ENCODE assay signal across 8 cellular contexts in genomic region chr11:65551572-65552398, GRCh38. TPM values are rescaled to one million over a fixed set of nuclear protein-coding genes. Genes with fewer than 3 reads are reported as not detected.
DNase-seq lines count a peak whose midpoint lies in the region; ATAC-seq, FAIRE-seq and TF ChIP-seq lines count a peak whose summit lies in the region.

No MANE protein-coding gene starts in this region.

- DNase-seq in BJ (ENCODE audit: low read depth) (no peak), NCI-H1436 (lab: John Stamatoyannopoulos, UW) (peak; percentile 82), H1 (ENCODE audit: low read depth in 1 of 2, low spot score in 2 of 2) (peak in 1 of 2 experiments; percentile 92), HPDE6-E6E7 (ENCODE audit: extremely low spot score) (no peak)

- H3K18ac ChIP-seq in H1 (ENCODE audit: extremely low read depth, low read length) = no peak overlapping the region

- no peaks in the 10 kb centered on the region for H3K79me1 ChIP-seq in H1 (ENCODE audit: low read depth, low read length)

- CTCF ChIA-PET in BJ (lab: Yijun Ruan, JAX) = interaction anchor here (0.7 to 3.4 kb wide), 7 partner anchors 10 to 34 kb away, joined by 3 to 25 read pairs (median 3); partner anchors contain the start of genes FAM89B, SCYL1 and ZNRD2
- CTCF ChIA-PET in H1 (lab: Charles Lee; ENCODE audit: partially characterized antibody) = interaction anchor here (0.6 to 6.9 kb wide), 22 partner anchors 10 to 727 kb away, joined by 3 to 78 read pairs (median 4); partner anchors contain the start of genes CCDC85B, EHBP1L1, FAM89B and KCNK7

- TF ChIP-seq RAD21 in H1 (IDR thresholded peaks at IDR 0.05 in 1 of 2, conservative IDR thresholded peaks at IDR 0.05 in 1 of 2; ENCODE audit: low read depth in 2 of 2, low read length in 2 of 2) = peak; percentile 36 to 58

- WGBS in H1 (ENCODE audit: extremely low coverage in 1 of 2, insufficient coverage in 1 of 2, insufficient read length in 1 of 2, insufficient replicate concordance in 2 of 2, low coverage in 1 of 2, low lambda C conversion rate in 2 of 2, missing lambda C conversion rate in 1 of 2), 2 experiments = 48% methylated on average over 18 of the region's 18 CpGs; no CpG with 5 or more reads in 1 of the 2 experiments

- POLR2A ChIA-PET in BJ (lab: Charles Lee) (no interaction called here), H1 (lab: Charles Lee; ENCODE audit: partially characterized antibody) (interaction anchor here (1.3 to 3.0 kb wide), 6 partner anchors 12 to 55 kb away, joined by 3 to 22 read pairs (median 6); partner anchors contain the start of genes MALAT1 and SCYL1)

- H3K27ac ChIP-seq in H1 (ENCODE audit: low read depth, low read length) (no peak overlapping the region), neutrophil (no peak overlapping the region)

- H3K36me3 ChIP-seq in BJ (ENCODE audit: control insufficient read depth, insufficient read depth, low read length) (peaks cover 46% of the 10 kb centered on the region), H1 (ENCODE audit: control insufficient read depth in 2 of 4, insufficient read depth in 4 of 4, low read length in 3 of 4) (no peaks in the 10 kb centered on the region), neutrophil (no peaks in the 10 kb centered on the region)

- no peak overlapping the region for H4K8ac ChIP-seq in H1 (ENCODE audit: extremely low read depth, insufficient read depth, low read length)

- H3K4me1 ChIP-seq in H1 (replicated peaks in 1 of 4; ENCODE audit: control insufficient read depth in 3 of 4, insufficient read depth in 4 of 4, low read length in 3 of 4) (peaks cover 0 to 36% (median 27%) of the 10 kb centered on the region in 4 experiments; a peak in 6 of 7 replicates), neutrophil (ENCODE audit: control insufficient read depth in 1 of 2, insufficient read depth in 1 of 2, low read depth in 1 of 2, low read length in 1 of 2) (peaks cover 10 to 12% of the 10 kb centered on the region in 2 experiments)

- no peak overlapping the region for H2BK120ac ChIP-seq in H1 (replicated peaks; ENCODE audit: low read depth, low read length)

- no peak overlapping the region for H2BK12ac ChIP-seq in H1 (ENCODE audit: low read depth, low read length)

- H2BK20ac ChIP-seq in H1 (ENCODE audit: low read length) = no peak overlapping the region

- H3K23me2 ChIP-seq in H1 (ENCODE audit: low read depth, low read length) = peaks cover 7% of the 10 kb centered on the region; the same call in 1 of the 2 replicates

- H4K20me1 ChIP-seq in H1 (replicated peaks in 1 of 2; ENCODE audit: control insufficient read depth in 1 of 2, insufficient read depth in 2 of 2, low read length in 2 of 2) = peaks cover 0 to 2% of the 10 kb centered on the region in 2 experiments

- no peak overlapping the region for H2BK15ac ChIP-seq in H1 (ENCODE audit: low read length)

- H3K4me2 ChIP-seq in H1 (ENCODE audit: insufficient read depth in 1 of 2, low read depth in 2 of 2, low read length in 2 of 2) = peak overlapping the region in 1 of 2 experiments; percentile 10; a peak in 1 of 4 replicates

- no peaks in the 10 kb centered on the region for H3K9me3 ChIP-seq in H1 (ENCODE audit: insufficient read depth in 2 of 2, low read depth in 1 of 2, low read length in 1 of 2)
- H3K9me3 ChIP-seq in neutrophil = no peaks in the 10 kb centered on the region

- no peak for TF ChIP-seq POLR2A in H1 (IDR thresholded peaks at IDR 0.05; ENCODE audit: control extremely low read depth in 1 of 2, low read depth in 2 of 2, low read length in 2 of 2)

- peak overlapping the region; percentile 31; the same call in 1 of the 2 replicates for H2BK5ac ChIP-seq in H1 (ENCODE audit: low read depth, low read length)

- H2AK5ac ChIP-seq in H1 (ENCODE audit: low read depth, low read length) = no peak overlapping the region

- no peaks in the 10 kb centered on the region for H3K27me3 ChIP-seq in BJ (ENCODE audit: control insufficient read depth, insufficient read depth, low read length)
- H3K27me3 ChIP-seq in H1 (replicated peaks in 1 of 4; ENCODE audit: control insufficient read depth in 3 of 4, extremely low read depth in 1 of 4, insufficient read depth in 3 of 4, low read length in 3 of 4) = peaks cover 2 to 39% (median 26%) of the 10 kb centered on the region in 4 experiments; a peak in 6 of 7 replicates
- peaks cover 61% of the 10 kb centered on the region for H3K27me3 ChIP-seq in neutrophil

- no peak overlapping the region for H3K14ac ChIP-seq in H1 (ENCODE audit: insufficient read length)

- H3K56ac ChIP-seq in H1 (replicated peaks; ENCODE audit: insufficient read length, low read depth, low read length) = no peak overlapping the region

- FAIRE-seq in H1 (lab: Jason Lieb, UNC) = no peak

- H3K79me2 ChIP-seq in H1 (ENCODE audit: control insufficient read depth in 1 of 2, insufficient read depth in 2 of 2, low read length in 2 of 2) = no peaks in the 10 kb centered on the region

- H3K4ac ChIP-seq in H1 (replicated peaks; ENCODE audit: insufficient read length, low read depth, low read length) = no peak overlapping the region

- peak; percentile 53 for TF ChIP-seq CTCF in BJ (IDR thresholded peaks at IDR 0.05; ENCODE audit: insufficient read depth, low read depth, low read length)
- TF ChIP-seq CTCF in H1 (IDR thresholded peaks at IDR 0.05; ENCODE audit: control extremely low read depth in 1 of 3, insufficient read depth in 1 of 3, low read depth in 1 of 3, low read length in 3 of 3) = peak in 2 of 3 experiments; percentile 74 to 84; a peak in 3 of 4 replicates
- peak; percentile 79 for TF ChIP-seq CTCF in neutrophil (IDR thresholded peaks at IDR 0.05)

- H3K23ac ChIP-seq in H1 (ENCODE audit: insufficient read length) = no peak overlapping the region

- no peak overlapping the region for H2AFZ ChIP-seq in H1 (ENCODE audit: low read length)

- TF ChIP-seq EP300 in H1 (IDR thresholded peaks at IDR 0.05; ENCODE audit: borderline replicate concordance in 1 of 2, low read depth in 2 of 2, low read length in 2 of 2) = no peak

- H4K91ac ChIP-seq in H1 (replicated peaks; ENCODE audit: insufficient read length, low read length) = no peak overlapping the region

- peak; percentile 58 for ATAC-seq in GM19023 (IDR thresholded peaks at IDR 0.05; ENCODE audit: unreplicated experiment)
- ATAC-seq in activated CD4-positive, CD25-positive, alpha-beta regulatory T cell treated with anti-CD3 and anti-CD28 coated beads, Interleukin-2, amount 50 U/mL, for 24 hours = peak; percentile 53 to 57
- no peak for ATAC-seq in GM19395 (IDR thresholded peaks at IDR 0.05; ENCODE audit: unreplicated experiment)

- H3K4me3 ChIP-seq in BJ (ENCODE audit: low read depth, low read length) (no peak overlapping the region), H1 (ENCODE audit: extremely low read depth in 1 of 4, insufficient read depth in 2 of 4, low read depth in 3 of 4, low read length in 4 of 4) (no peak overlapping the region), neutrophil (ENCODE audit: low read depth in 1 of 2, low read length in 1 of 2) (no peak overlapping the region)

- H4K5ac ChIP-seq in H1 (ENCODE audit: insufficient read length, low read depth, low read length) = no peak overlapping the region

- no peak overlapping the region for H3K9ac ChIP-seq in H1 (replicated peaks in 1 of 4; ENCODE audit: extremely low read depth in 1 of 4, low read depth in 3 of 4, low read length in 3 of 4)

RNA-seq across cellular contexts. Expression of gene LTBP3, which starts 6.4 kb away (rescaled TPM):
- polyA plus RNA-seq in BJ (2011; rRNA removed) (37.9 and 77.7 TPM in 2 replicates), H1 (2011; rRNA removed) (17.8 and 25.2 TPM in 2 replicates)
- 33.3 and 56.6 TPM in 2 replicates for polyA minus RNA-seq in BJ (2011; rRNA and poly(A)+ RNA removed)
- total RNA-seq in H1 (2021; fragmentation: NEBNext Ultra II Directional; extraction: Animal tissue kit (Norgen Biotek cat#: 25700)) = 12.8 and 15.3 TPM in 2 replicates
- polyA plus RNA-seq in H1 (2011; cell fraction: cytosol; rRNA removed) = 16.0 TPM
- polyA plus RNA-seq in H1 (2011; cell fraction: nucleus; rRNA removed) = 71.4 TPM
- polyA plus RNA-seq in H1 (2012, experiment 1 of 2) = 7.7 to 16.8 TPM (median 14.8 TPM) in 4 replicates
- polyA plus RNA-seq in H1 (2012, experiment 2 of 2) = 7.9 TPM
- 19.0 TPM for polyA plus RNA-seq in H1 (2013, experiment 1 of 2)
- polyA plus RNA-seq in H1 (2013, experiment 2 of 2) = 16.9 TPM
- polyA minus RNA-seq in H1 (2011; rRNA and poly(A)+ RNA removed) = 2.7 and 4.8 TPM in 2 replicates
- 10.1 TPM for polyA minus RNA-seq in H1 (2011; cell fraction: cytosol; rRNA and poly(A)+ RNA removed)
- polyA minus RNA-seq in H1 (2011; cell fraction: nucleus; rRNA and poly(A)+ RNA removed) = 15.4 TPM

RNA-seq across cellular contexts. Expression of gene ZNRD2, which starts 18.5 kb away (rescaled TPM):
- polyA plus RNA-seq in BJ (2011; rRNA removed) = 48.7 and 73.3 TPM in 2 replicates
- 7.9 and 13.5 TPM in 2 replicates for polyA minus RNA-seq in BJ (2011; rRNA and poly(A)+ RNA removed)
- total RNA-seq in H1 (2021; fragmentation: NEBNext Ultra II Directional; extraction: Animal tissue kit (Norgen Biotek cat#: 25700)) = 53.4 and 56.1 TPM in 2 replicates
- polyA plus RNA-seq in H1 (2011; rRNA removed) = 125 and 148 TPM in 2 replicates
- 91.1 TPM for polyA plus RNA-seq in H1 (2011; cell fraction: cytosol; rRNA removed)
- 91.2 TPM for polyA plus RNA-seq in H1 (2011; cell fraction: nucleus; rRNA removed)
- polyA plus RNA-seq in H1 (2012, experiment 1 of 2) = 84.9 to 91.1 TPM (median 88.1 TPM) in 4 replicates
- polyA plus RNA-seq in H1 (2012, experiment 2 of 2) = 128 TPM
- polyA plus RNA-seq in H1 (2013, experiment 1 of 2) = 85.3 TPM
- polyA plus RNA-seq in H1 (2013, experiment 2 of 2) = 89.8 TPM
- polyA minus RNA-seq in H1 (2011; rRNA and poly(A)+ RNA removed) = 11.7 and 17.5 TPM in 2 replicates
- polyA minus RNA-seq in H1 (2011; cell fraction: cytosol; rRNA and poly(A)+ RNA removed) = 25.8 TPM
- polyA minus RNA-seq in H1 (2011; cell fraction: nucleus; rRNA and poly(A)+ RNA removed) = 52.9 TPM

RNA-seq across cellular contexts. Expression of gene FAM89B, which starts 20.6 kb away (rescaled TPM):
- polyA plus RNA-seq in BJ (2011; rRNA removed) (38.2 and 56.9 TPM in 2 replicates), H1 (2011; rRNA removed) (32.4 and 39.2 TPM in 2 replicates)
- 23.4 and 32.3 TPM in 2 replicates for polyA minus RNA-seq in BJ (2011; rRNA and poly(A)+ RNA removed)
- 15.8 and 17.6 TPM in 2 replicates for total RNA-seq in H1 (2021; fragmentation: NEBNext Ultra II Directional; extraction: Animal tissue kit (Norgen Biotek cat#: 25700))
- polyA plus RNA-seq in H1 (2011; cell fraction: cytosol; rRNA removed) = 21.2 TPM
- polyA plus RNA-seq in H1 (2011; cell fraction: nucleus; rRNA removed) = 30.1 TPM
- 11.0 to 14.3 TPM (median 11.7 TPM) in 4 replicates for polyA plus RNA-seq in H1 (2012, experiment 1 of 2)
- polyA plus RNA-seq in H1 (2012, experiment 2 of 2) = 14.5 TPM
- 16.9 TPM for polyA plus RNA-seq in H1 (2013, experiment 1 of 2)
- polyA plus RNA-seq in H1 (2013, experiment 2 of 2) = 17.1 TPM
- polyA minus RNA-seq in H1 (2011; rRNA and poly(A)+ RNA removed) = 5.8 and 6.0 TPM in 2 replicates
- polyA minus RNA-seq in H1 (2011; cell fraction: cytosol; rRNA and poly(A)+ RNA removed) = 6.2 TPM
- polyA minus RNA-seq in H1 (2011; cell fraction: nucleus; rRNA and poly(A)+ RNA removed) = 17.7 TPM

RNA-seq across cellular contexts. Expression of gene EHBP1L1, which starts 24.1 kb away (rescaled TPM):
- polyA plus RNA-seq in BJ (2011; rRNA removed) = 17.9 and 30.9 TPM in 2 replicates
- polyA minus RNA-seq in BJ (2011; rRNA and poly(A)+ RNA removed) = 28.1 and 30.8 TPM in 2 replicates
- 6.6 and 7.9 TPM in 2 replicates for total RNA-seq in H1 (2021; fragmentation: NEBNext Ultra II Directional; extraction: Animal tissue kit (Norgen Biotek cat#: 25700))
- polyA plus RNA-seq in H1 (2011; rRNA removed) = 4.3 and 6.2 TPM in 2 replicates
- 7.3 TPM for polyA plus RNA-seq in H1 (2011; cell fraction: cytosol; rRNA removed)
- polyA plus RNA-seq in H1 (2011; cell fraction: nucleus; rRNA removed) = 21.8 TPM
- polyA plus RNA-seq in H1 (2012, experiment 1 of 2) = 4.6 to 6.7 TPM (median 5.1 TPM) in 4 replicates
- 1.2 TPM for polyA plus RNA-seq in H1 (2012, experiment 2 of 2)
- polyA plus RNA-seq in H1 (2013, experiment 1 of 2) = 6.2 TPM
- 5.6 TPM for polyA plus RNA-seq in H1 (2013, experiment 2 of 2)
- polyA minus RNA-seq in H1 (2011; rRNA and poly(A)+ RNA removed) = 1.8 and 1.9 TPM in 2 replicates
- polyA minus RNA-seq in H1 (2011; cell fraction: cytosol; rRNA and poly(A)+ RNA removed) = 3.4 TPM
- polyA minus RNA-seq in H1 (2011; cell fraction: nucleus; rRNA and poly(A)+ RNA removed) = 3.8 TPM

RNA-seq across cellular contexts. Expression of gene SCYL1, which starts 26.9 kb away (rescaled TPM):
- polyA plus RNA-seq in BJ (2011; rRNA removed) (81.7 and 134 TPM in 2 replicates), H1 (2011; rRNA removed) (77.7 and 111 TPM in 2 replicates)
- 73.5 and 101 TPM in 2 replicates for polyA minus RNA-seq in BJ (2011; rRNA and poly(A)+ RNA removed)
- 59.4 and 59.8 TPM in 2 replicates for total RNA-seq in H1 (2021; fragmentation: NEBNext Ultra II Directional; extraction: Animal tissue kit (Norgen Biotek cat#: 25700))
- polyA plus RNA-seq in H1 (2011; cell fraction: cytosol; rRNA removed) = 81.5 TPM
- polyA plus RNA-seq in H1 (2011; cell fraction: nucleus; rRNA removed) = 125 TPM
- 25.2 to 54.4 TPM (median 48.4 TPM) in 4 replicates for polyA plus RNA-seq in H1 (2012, experiment 1 of 2)
- 47.9 TPM for polyA plus RNA-seq in H1 (2012, experiment 2 of 2)
- polyA plus RNA-seq in H1 (2013, experiment 1 of 2) = 44.5 TPM
- 50.1 TPM for polyA plus RNA-seq in H1 (2013, experiment 2 of 2)
- 40.4 and 48.7 TPM in 2 replicates for polyA minus RNA-seq in H1 (2011; rRNA and poly(A)+ RNA removed)
- polyA minus RNA-seq in H1 (2011; cell fraction: cytosol; rRNA and poly(A)+ RNA removed) = 40.9 TPM
- polyA minus RNA-seq in H1 (2011; cell fraction: nucleus; rRNA and poly(A)+ RNA removed) = 32.2 TPM
